Comparison of ENCODE assay signal across 2 cellular contexts in the genomic region with DNA sequence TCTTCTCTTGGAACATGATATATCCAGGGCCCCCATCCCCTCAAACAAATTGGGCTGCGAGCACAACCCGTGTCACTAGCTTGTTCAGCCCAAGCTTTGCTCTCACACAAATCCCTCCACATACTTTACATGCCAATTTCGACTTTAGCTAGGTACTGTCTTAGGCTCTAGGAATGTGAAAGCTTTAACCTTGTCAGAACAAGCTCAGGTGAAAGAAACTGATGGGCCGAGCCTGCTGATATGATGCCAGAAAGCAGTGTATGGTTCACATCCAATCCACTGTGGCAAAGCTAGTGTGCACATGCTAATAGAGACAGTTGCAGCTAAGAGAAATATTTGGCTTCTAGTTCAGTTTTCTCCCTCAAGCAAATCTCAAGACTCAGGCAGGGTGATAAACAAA.
TF ChIP-seq lines count a peak whose summit lies in the region.

No MANE protein-coding gene starts in this region.

TF ChIP-seq in SK-N-SH treated with all-trans-retinoic acid at 6 μM for 48 hours, 23 proteins besides CTCF, POLR2A, EP300 and RAD21 (continued from another document):
- TF ChIP-seq PPARA (CRISPR knock-in tag; IDR thresholded peaks at IDR 0.05; ENCODE audit: borderline replicate concordance) (no peak), ZFP30 (CRISPR knock-in tag; IDR thresholded peaks at IDR 0.05) (no peak)
TF ChIP-seq in SK-N-SH treated with all-trans-retinoic acid at 6 μM for 48 hours: peak in this region for 0.

TF ChIP-seq in SK-N-SH, 30 proteins besides CTCF, POLR2A, EP300 and RAD21 (continued from another document):
- TF ChIP-seq, protein P1, sequence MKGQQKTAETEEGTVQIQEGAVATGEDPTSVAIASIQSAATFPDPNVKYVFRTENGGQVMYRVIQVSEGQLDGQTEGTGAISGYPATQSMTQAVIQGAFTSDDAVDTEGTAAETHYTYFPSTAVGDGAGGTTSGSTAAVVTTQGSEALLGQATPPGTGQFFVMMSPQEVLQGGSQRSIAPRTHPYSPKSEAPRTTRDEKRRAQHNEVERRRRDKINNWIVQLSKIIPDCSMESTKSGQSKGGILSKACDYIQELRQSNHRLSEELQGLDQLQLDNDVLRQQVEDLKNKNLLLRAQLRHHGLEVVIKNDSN (IDR thresholded peaks at IDR 0.05; ENCODE audit: borderline replicate concordance, low read depth), result no peak
- no peak for TF ChIP-seq FOSL2 (IDR thresholded peaks at IDR 0.05; ENCODE audit: borderline replicate concordance, low read depth)
- no peak for TF ChIP-seq POLR2AphosphoS5 (IDR thresholded peaks at IDR 0.05; ENCODE audit: low read depth, low read length)
- no peak for TF ChIP-seq RCOR1 (IDR thresholded peaks at IDR 0.05; ENCODE audit: low read length)
- TF ChIP-seq, protein P2, sequence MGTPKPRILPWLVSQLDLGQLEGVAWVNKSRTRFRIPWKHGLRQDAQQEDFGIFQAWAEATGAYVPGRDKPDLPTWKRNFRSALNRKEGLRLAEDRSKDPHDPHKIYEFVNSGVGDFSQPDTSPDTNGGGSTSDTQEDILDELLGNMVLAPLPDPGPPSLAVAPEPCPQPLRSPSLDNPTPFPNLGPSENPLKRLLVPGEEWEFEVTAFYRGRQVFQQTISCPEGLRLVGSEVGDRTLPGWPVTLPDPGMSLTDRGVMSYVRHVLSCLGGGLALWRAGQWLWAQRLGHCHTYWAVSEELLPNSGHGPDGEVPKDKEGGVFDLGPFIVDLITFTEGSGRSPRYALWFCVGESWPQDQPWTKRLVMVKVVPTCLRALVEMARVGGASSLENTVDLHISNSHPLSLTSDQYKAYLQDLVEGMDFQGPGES (IDR thresholded peaks at IDR 0.05; ENCODE audit: low read depth, low read length), result no peak
- TF ChIP-seq, protein P3, sequence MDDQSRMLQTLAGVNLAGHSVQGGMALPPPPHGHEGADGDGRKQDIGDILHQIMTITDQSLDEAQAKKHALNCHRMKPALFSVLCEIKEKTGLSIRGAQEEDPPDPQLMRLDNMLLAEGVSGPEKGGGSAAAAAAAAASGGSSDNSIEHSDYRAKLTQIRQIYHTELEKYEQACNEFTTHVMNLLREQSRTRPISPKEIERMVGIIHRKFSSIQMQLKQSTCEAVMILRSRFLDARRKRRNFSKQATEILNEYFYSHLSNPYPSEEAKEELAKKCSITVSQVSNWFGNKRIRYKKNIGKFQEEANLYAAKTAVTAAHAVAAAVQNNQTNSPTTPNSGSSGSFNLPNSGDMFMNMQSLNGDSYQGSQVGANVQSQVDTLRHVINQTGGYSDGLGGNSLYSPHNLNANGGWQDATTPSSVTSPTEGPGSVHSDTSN (IDR thresholded peaks at IDR 0.05), result no peak
- TF ChIP-seq TAF1 (IDR thresholded peaks at IDR 0.05; ENCODE audit: borderline replicate concordance, low read depth, low read length), result no peak
- no peak for TF ChIP-seq RFX5 (IDR thresholded peaks at IDR 0.05; ENCODE audit: low read length)
- TF ChIP-seq SIN3A (IDR thresholded peaks at IDR 0.05; ENCODE audit: borderline replicate concordance, low read depth, low read length), result no peak
- TF ChIP-seq ELF1 (IDR thresholded peaks at IDR 0.05), result no peak
- TF ChIP-seq JUND (IDR thresholded peaks at IDR 0.05), result no peak
- TF ChIP-seq CHD2 (IDR thresholded peaks at IDR 0.05; ENCODE audit: low read length, partially characterized antibody), result no peak
- TF ChIP-seq FOXM1 (IDR thresholded peaks at IDR 0.05; ENCODE audit: low read depth), result no peak
